Comparison of ENCODE assay signal across 1 cellular context in the genomic region with DNA sequence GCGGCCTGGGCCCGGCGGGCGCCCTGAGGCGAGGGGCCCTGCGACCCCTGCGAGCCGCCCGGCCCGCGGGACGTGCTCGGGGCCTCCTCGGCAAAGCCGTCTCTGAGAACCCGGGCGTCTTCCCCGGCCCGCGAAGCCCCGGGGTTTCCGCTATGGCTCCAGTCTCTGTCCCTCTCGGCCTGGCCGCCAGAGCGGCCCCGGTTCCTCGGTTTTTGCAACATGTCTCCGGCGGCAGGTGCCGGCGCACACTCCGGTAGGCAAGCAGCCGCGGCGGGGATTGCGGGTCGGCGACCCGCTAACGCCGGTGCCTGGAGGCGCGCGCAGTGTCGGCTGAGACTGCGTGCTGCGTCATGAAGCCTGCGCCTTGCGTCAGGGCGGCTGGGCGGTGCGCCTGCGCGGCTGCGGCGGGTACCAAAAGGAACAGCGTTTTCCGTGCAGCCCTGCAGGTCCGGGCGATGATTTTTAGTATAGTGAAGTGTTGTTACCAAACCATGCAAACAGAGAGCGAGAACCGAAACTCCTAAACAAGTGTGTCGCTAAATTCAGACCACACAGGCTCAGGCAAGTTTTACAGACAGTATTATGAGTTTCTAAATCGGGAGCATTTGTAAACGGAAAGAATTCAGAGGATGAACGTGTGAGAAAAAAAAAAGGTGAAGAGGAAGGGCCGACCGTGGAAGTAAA.
TF ChIP-seq lines count a peak whose summit lies in the region.

A gene (minus strand): TSS at position 338 of the 684 bp plus-strand sequence. CDS start 117 bp downstream, at position 221.

TF ChIP-seq in GM12878, 131 proteins besides CTCF, POLR2A, EP300 and RAD21 (continued from another document and continues in another):
- TF ChIP-seq, protein P1, sequence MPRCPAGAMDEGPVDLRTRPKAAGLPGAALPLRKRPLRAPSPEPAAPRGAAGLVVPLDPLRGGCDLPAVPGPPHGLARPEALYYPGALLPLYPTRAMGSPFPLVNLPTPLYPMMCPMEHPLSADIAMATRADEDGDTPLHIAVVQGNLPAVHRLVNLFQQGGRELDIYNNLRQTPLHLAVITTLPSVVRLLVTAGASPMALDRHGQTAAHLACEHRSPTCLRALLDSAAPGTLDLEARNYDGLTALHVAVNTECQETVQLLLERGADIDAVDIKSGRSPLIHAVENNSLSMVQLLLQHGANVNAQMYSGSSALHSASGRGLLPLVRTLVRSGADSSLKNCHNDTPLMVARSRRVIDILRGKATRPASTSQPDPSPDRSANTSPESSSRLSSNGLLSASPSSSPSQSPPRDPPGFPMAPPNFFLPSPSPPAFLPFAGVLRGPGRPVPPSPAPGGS (IDR thresholded peaks at IDR 0.05; ENCODE audit: borderline replicate concordance, insufficient read depth, low read depth, low read length, poor library complexity, severe bottlenecking), result peak; percentile 40
- no peak for TF ChIP-seq WRNIP1 (IDR thresholded peaks at IDR 0.05; ENCODE audit: borderline replicate concordance, low read depth, low read length)
- TF ChIP-seq, protein P2, sequence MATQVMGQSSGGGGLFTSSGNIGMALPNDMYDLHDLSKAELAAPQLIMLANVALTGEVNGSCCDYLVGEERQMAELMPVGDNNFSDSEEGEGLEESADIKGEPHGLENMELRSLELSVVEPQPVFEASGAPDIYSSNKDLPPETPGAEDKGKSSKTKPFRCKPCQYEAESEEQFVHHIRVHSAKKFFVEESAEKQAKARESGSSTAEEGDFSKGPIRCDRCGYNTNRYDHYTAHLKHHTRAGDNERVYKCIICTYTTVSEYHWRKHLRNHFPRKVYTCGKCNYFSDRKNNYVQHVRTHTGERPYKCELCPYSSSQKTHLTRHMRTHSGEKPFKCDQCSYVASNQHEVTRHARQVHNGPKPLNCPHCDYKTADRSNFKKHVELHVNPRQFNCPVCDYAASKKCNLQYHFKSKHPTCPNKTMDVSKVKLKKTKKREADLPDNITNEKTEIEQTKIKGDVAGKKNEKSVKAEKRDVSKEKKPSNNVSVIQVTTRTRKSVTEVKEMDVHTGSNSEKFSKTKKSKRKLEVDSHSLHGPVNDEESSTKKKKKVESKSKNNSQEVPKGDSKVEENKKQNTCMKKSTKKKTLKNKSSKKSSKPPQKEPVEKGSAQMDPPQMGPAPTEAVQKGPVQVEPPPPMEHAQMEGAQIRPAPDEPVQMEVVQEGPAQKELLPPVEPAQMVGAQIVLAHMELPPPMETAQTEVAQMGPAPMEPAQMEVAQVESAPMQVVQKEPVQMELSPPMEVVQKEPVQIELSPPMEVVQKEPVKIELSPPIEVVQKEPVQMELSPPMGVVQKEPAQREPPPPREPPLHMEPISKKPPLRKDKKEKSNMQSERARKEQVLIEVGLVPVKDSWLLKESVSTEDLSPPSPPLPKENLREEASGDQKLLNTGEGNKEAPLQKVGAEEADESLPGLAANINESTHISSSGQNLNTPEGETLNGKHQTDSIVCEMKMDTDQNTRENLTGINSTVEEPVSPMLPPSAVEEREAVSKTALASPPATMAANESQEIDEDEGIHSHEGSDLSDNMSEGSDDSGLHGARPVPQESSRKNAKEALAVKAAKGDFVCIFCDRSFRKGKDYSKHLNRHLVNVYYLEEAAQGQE (IDR thresholded peaks at IDR 0.05; ENCODE audit: low read depth, low read length), result no peak
- peak; percentile 68; the same call in 1 of the 2 replicates for TF ChIP-seq IRF4 (IDR thresholded peaks at IDR 0.05; ENCODE audit: low read depth, low read length)
- no peak for TF ChIP-seq ZNF24 (IDR thresholded peaks at IDR 0.05)
- peak; percentile 88 for TF ChIP-seq NFIC (IDR thresholded peaks at IDR 0.05; ENCODE audit: low read depth, low read length)
- TF ChIP-seq STAT1 (conservative IDR thresholded peaks at IDR 0.05), result 0 out of 2 replicates have a peak, but pooled peaks have one; percentile 55
- TF ChIP-seq LARP7 (IDR thresholded peaks at IDR 0.05), result peak; percentile 76
- TF ChIP-seq NR2C2 (IDR thresholded peaks at IDR 0.05; ENCODE audit: borderline replicate concordance, control insufficient read depth, insufficient read length, low read depth), result no peak
- peak; percentile 69 to 89; a peak in 2 of 4 replicates for TF ChIP-seq BHLHE40 (IDR thresholded peaks at IDR 0.05; ENCODE audit: borderline replicate concordance in 1 of 2, low read depth in 2 of 2, low read length in 1 of 2)
- no peak for TF ChIP-seq MTA3 (IDR thresholded peaks at IDR 0.05; ENCODE audit: borderline replicate concordance, low read length)
- TF ChIP-seq, protein P3, sequence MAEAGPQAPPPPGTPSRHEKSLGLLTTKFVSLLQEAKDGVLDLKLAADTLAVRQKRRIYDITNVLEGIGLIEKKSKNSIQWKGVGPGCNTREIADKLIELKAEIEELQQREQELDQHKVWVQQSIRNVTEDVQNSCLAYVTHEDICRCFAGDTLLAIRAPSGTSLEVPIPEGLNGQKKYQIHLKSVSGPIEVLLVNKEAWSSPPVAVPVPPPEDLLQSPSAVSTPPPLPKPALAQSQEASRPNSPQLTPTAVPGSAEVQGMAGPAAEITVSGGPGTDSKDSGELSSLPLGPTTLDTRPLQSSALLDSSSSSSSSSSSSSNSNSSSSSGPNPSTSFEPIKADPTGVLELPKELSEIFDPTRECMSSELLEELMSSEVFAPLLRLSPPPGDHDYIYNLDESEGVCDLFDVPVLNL (IDR thresholded peaks at IDR 0.05; ENCODE audit: low read depth, low read length), result no peak
- peak; percentile 21; the same call in 1 of the 2 replicates for TF ChIP-seq SPI1 (IDR thresholded peaks at IDR 0.05; ENCODE audit: borderline replicate concordance, insufficient read depth, low read depth, low read length)
- 0 out of 3 replicates have a peak, but pooled peaks have one; percentile 9 for TF ChIP-seq POU2F2 (IDR thresholded peaks at IDR 0.05; ENCODE audit: borderline replicate concordance, low read depth, low read length)
- no peak; the same call in 1 of the 2 replicates for TF ChIP-seq SREBF1 (IDR thresholded peaks at IDR 0.05; ENCODE audit: low read length)
- peak; percentile 63; the same call in 1 of the 2 replicates for TF ChIP-seq POLR2AphosphoS2 (IDR thresholded peaks at IDR 0.05; ENCODE audit: low read depth, low read length)
- peak; percentile 81 for TF ChIP-seq GATAD2B (conservative IDR thresholded peaks at IDR 0.05; ENCODE audit: low read depth)
- peak; percentile 46; the same call in 1 of the 2 replicates for TF ChIP-seq BACH1 (IDR thresholded peaks at IDR 0.05; ENCODE audit: borderline replicate concordance)
- no peak for TF ChIP-seq SMARCA5 (IDR thresholded peaks at IDR 0.05)
- TF ChIP-seq CREM (IDR thresholded peaks at IDR 0.05; ENCODE audit: low read depth), result peak; percentile 88
- no peak for TF ChIP-seq MYC (IDR thresholded peaks at IDR 0.05; ENCODE audit: insufficient read depth, insufficient read length, insufficient replicate concordance, low read length, severe bottlenecking)
- no peak for TF ChIP-seq HDAC2 (IDR thresholded peaks at IDR 0.05)
- no peak for TF ChIP-seq ZNF217 (IDR thresholded peaks at IDR 0.05)
- TF ChIP-seq CREB1 (IDR thresholded peaks at IDR 0.05; ENCODE audit: low read depth), result peak; percentile 96
- TF ChIP-seq FOXM1 (IDR thresholded peaks at IDR 0.05; ENCODE audit: low read depth, low read length), result peak; percentile 84; the same call in 1 of the 2 replicates
- TF ChIP-seq RFX5 (IDR thresholded peaks at IDR 0.05; ENCODE audit: low read depth, low read length), result peak; percentile 59; the same call in 1 of the 2 replicates
- TF ChIP-seq ETV6 (conservative IDR thresholded peaks at IDR 0.05 in 1 of 2, IDR thresholded peaks at IDR 0.05 in 1 of 2; ENCODE audit: borderline replicate concordance in 1 of 2, low read depth in 1 of 2), result peak in 1 of 2 experiments; percentile 84; a peak in 2 of 4 replicates
- no peak for TF ChIP-seq PAX8 (IDR thresholded peaks at IDR 0.05)
- peak; percentile 92 for TF ChIP-seq TBL1XR1 (IDR thresholded peaks at IDR 0.05; ENCODE audit: low read depth, low read length)
- peak in 1 of 2 experiments; percentile 42; a peak in 1 of 3 replicates for TF ChIP-seq EGR1 (IDR thresholded peaks at IDR 0.05; ENCODE audit: borderline replicate concordance in 1 of 2, low read depth in 2 of 2, low read length in 2 of 2)
- TF ChIP-seq, protein P4, sequence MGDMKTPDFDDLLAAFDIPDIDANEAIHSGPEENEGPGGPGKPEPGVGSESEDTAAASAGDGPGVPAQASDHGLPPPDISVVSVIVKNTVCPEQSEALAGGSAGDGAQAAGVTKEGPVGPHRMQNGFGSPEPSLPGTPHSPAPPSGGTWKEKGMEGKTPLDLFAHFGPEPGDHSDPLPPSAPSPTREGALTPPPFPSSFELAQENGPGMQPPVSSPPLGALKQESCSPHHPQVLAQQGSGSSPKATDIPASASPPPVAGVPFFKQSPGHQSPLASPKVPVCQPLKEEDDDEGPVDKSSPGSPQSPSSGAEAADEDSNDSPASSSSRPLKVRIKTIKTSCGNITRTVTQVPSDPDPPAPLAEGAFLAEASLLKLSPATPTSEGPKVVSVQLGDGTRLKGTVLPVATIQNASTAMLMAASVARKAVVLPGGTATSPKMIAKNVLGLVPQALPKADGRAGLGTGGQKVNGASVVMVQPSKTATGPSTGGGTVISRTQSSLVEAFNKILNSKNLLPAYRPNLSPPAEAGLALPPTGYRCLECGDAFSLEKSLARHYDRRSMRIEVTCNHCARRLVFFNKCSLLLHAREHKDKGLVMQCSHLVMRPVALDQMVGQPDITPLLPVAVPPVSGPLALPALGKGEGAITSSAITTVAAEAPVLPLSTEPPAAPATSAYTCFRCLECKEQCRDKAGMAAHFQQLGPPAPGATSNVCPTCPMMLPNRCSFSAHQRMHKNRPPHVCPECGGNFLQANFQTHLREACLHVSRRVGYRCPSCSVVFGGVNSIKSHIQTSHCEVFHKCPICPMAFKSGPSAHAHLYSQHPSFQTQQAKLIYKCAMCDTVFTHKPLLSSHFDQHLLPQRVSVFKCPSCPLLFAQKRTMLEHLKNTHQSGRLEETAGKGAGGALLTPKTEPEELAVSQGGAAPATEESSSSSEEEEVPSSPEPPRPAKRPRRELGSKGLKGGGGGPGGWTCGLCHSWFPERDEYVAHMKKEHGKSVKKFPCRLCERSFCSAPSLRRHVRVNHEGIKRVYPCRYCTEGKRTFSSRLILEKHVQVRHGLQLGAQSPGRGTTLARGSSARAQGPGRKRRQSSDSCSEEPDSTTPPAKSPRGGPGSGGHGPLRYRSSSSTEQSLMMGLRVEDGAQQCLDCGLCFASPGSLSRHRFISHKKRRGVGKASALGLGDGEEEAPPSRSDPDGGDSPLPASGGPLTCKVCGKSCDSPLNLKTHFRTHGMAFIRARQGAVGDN (IDR thresholded peaks at IDR 0.05), result no peak; the same call in none of the 2 replicates
- peak; percentile 78 for TF ChIP-seq MTA2 (IDR thresholded peaks at IDR 0.05; ENCODE audit: low read depth)
- TF ChIP-seq SMAD5 (IDR thresholded peaks at IDR 0.05; ENCODE audit: low read depth), result peak; percentile 64; the same call in 1 of the 2 replicates
- TF ChIP-seq ZNF207 (IDR thresholded peaks at IDR 0.05; ENCODE audit: borderline replicate concordance), result peak; percentile 77; the same call in 1 of the 2 replicates
- TF ChIP-seq, protein P5, sequence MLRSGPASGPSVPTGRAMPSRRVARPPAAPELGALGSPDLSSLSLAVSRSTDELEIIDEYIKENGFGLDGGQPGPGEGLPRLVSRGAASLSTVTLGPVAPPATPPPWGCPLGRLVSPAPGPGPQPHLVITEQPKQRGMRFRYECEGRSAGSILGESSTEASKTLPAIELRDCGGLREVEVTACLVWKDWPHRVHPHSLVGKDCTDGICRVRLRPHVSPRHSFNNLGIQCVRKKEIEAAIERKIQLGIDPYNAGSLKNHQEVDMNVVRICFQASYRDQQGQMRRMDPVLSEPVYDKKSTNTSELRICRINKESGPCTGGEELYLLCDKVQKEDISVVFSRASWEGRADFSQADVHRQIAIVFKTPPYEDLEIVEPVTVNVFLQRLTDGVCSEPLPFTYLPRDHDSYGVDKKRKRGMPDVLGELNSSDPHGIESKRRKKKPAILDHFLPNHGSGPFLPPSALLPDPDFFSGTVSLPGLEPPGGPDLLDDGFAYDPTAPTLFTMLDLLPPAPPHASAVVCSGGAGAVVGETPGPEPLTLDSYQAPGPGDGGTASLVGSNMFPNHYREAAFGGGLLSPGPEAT (IDR thresholded peaks at IDR 0.05; ENCODE audit: low read depth), result peak; percentile 88
- TF ChIP-seq BCL11A (IDR thresholded peaks at IDR 0.05; ENCODE audit: low read depth, low read length), result peak; percentile 63
- no peak; the same call in 1 of the 2 replicates for TF ChIP-seq TCF7 (IDR thresholded peaks at IDR 0.05; ENCODE audit: borderline replicate concordance)
- TF ChIP-seq DPF2 (IDR thresholded peaks at IDR 0.05), result peak; percentile 44; the same call in 1 of the 2 replicates
- peak; percentile 88 for TF ChIP-seq POLR2AphosphoS5 (IDR thresholded peaks at IDR 0.05; ENCODE audit: low read length)
- peak; percentile 62 for TF ChIP-seq MXI1 (IDR thresholded peaks at IDR 0.05; ENCODE audit: low read depth, low read length)
- 0 out of 2 replicates have a peak, but pooled peaks have one; percentile 78 for TF ChIP-seq RBBP5 (conservative IDR thresholded peaks at IDR 0.05)
- TF ChIP-seq NBN (IDR thresholded peaks at IDR 0.05), result peak; percentile 91
- TF ChIP-seq, protein P6, sequence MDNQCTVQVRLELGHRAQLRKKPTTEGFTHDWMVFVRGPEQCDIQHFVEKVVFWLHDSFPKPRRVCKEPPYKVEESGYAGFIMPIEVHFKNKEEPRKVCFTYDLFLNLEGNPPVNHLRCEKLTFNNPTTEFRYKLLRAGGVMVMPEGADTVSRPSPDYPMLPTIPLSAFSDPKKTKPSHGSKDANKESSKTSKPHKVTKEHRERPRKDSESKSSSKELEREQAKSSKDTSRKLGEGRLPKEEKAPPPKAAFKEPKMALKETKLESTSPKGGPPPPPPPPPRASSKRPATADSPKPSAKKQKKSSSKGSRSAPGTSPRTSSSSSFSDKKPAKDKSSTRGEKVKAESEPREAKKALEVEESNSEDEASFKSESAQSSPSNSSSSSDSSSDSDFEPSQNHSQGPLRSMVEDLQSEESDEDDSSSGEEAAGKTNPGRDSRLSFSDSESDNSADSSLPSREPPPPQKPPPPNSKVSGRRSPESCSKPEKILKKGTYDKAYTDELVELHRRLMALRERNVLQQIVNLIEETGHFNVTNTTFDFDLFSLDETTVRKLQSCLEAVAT (IDR thresholded peaks at IDR 0.05), result peak; percentile 67; the same call in 1 of the 2 replicates
- peak; percentile 34 for TF ChIP-seq SP1 (IDR thresholded peaks at IDR 0.05; ENCODE audit: low read depth, low read length)
- TF ChIP-seq SMC3 (IDR thresholded peaks at IDR 0.05; ENCODE audit: borderline replicate concordance, low read length), result no peak; the same call in 1 of the 2 replicates
- TF ChIP-seq RCOR1 (conservative IDR thresholded peaks at IDR 0.05; ENCODE audit: low read depth, low read length), result 0 out of 2 replicates have a peak, but pooled peaks have one; percentile 47
- TF ChIP-seq, protein P7, sequence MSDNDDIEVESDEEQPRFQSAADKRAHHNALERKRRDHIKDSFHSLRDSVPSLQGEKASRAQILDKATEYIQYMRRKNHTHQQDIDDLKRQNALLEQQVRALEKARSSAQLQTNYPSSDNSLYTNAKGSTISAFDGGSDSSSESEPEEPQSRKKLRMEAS (IDR thresholded peaks at IDR 0.05; ENCODE audit: low read depth, low read length), result peak; percentile 15; the same call in 1 of the 2 replicates
- TF ChIP-seq RAD51 (IDR thresholded peaks at IDR 0.05), result no peak
- peak; percentile 38; the same call in 1 of the 2 replicates for TF ChIP-seq RB1 (IDR thresholded peaks at IDR 0.05; ENCODE audit: borderline replicate concordance)
- peak; percentile 90 for TF ChIP-seq MEF2B (IDR thresholded peaks at IDR 0.05; ENCODE audit: partially characterized antibody, poor library complexity, severe bottlenecking)
